Comparison of ENCODE assay signal across 8 cellular contexts in the genomic region with DNA sequence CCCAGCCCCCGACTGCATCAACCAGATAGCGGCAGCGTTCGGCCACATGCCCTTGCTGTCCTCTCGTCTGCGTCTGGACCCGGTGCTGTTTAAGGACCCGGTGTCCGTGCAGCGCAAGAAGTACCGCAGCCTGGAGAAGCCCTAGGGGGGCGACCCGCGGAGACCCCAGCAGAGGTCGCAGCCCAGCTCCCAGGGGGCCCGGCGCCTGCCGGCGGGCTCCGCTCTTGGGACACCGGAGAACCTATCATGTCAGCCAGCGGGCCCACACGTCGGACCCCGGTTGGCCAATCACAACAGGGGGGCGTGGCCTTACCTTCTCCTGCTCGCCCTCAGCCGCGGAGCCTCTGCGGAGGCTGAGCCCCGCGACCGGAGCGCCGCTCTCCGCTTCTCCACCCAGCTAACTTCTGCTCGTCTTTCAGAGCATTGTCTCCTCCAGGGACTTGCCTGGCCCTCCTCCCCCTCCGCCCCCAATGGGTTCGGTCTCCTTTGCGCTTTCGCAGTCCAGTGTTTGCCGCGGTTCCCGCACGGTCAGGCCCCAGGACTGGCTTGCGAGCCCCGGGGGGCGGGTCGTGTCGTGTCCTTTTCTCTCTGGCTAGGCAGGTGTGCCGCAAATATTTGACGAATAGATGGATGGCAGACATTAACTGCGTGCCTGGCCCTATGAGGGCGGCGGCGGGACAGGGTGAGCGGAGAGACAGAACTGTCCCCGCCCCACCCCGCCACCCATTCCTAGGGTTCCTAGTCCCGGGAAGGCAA. TPM values are rescaled to one million over a fixed set of nuclear protein-coding genes. Genes with fewer than 3 reads are reported as not detected.
DNase-seq lines count a peak whose midpoint lies in the region; ATAC-seq, FAIRE-seq and TF ChIP-seq lines count a peak whose summit lies in the region.

No MANE protein-coding gene starts in this region.

- peak; percentile 61 for TF ChIP-seq POLR2A in NB4 (IDR thresholded peaks at IDR 0.05; ENCODE audit: extremely low read depth, insufficient read length)

- no peak for TF ChIP-seq CTCF in HFF-Myc (IDR thresholded peaks at IDR 0.05; ENCODE audit: low read depth, low read length, missing control alignments)
- no peak for TF ChIP-seq CTCF in NB4 (IDR thresholded peaks at IDR 0.05; ENCODE audit: low read depth, low read length)
- no peak for TF ChIP-seq CTCF in omental fat pad (IDR thresholded peaks at IDR 0.05)

- peak overlapping the region; percentile 87 to 91 for H3K27ac Mint-ChIP-seq in activated naive CD4-positive, alpha-beta T cell treated with anti-CD3 and anti-CD28 coated beads, Interleukin-2, amount 50 U/mL, for 72 hours

- DNase-seq in HFF-Myc (ENCODE audit: extremely low read depth, low read depth) (peak; percentile 60), NB4 (ENCODE audit: low read depth) (peak; percentile 94), glomerular visceral epithelial cell (ENCODE audit: extremely low spot score) (peak; percentile 88), omental fat pad (ENCODE audit: low spot score) (peak; percentile 89)
- DNase-seq in activated naive CD4-positive, alpha-beta T cell treated with anti-CD3 and anti-CD28 coated beads, Interleukin-2, amount 50 U/mL, for 72 hours (ENCODE audit: low spot score in 2 of 2) = peak; percentile 89 to 90

- H3K27ac ChIP-seq in temporal lobe (ENCODE audit: low read depth, low read length) = peak overlapping the region; percentile 56

- H3K36me3 Mint-ChIP-seq in activated naive CD4-positive, alpha-beta T cell treated with anti-CD3 and anti-CD28 coated beads, Interleukin-2, amount 50 U/mL, for 72 hours = no peaks in the 10 kb centered on the region

- peak; percentile 89 for FAIRE-seq in G401.6 (lab: Jason Lieb, UNC)

- peak; percentile 95 for ATAC-seq in SK-N-SH treated with all-trans-retinoic acid at 6 μM for 48 hours
- ATAC-seq in activated naive CD4-positive, alpha-beta T cell treated with anti-CD3 and anti-CD28 coated beads, Interleukin-2, amount 50 U/mL, for 72 hours = peak; percentile 96 to 97
- ATAC-seq in omental fat pad (ENCODE audit: low FRiP score) = peak; percentile 88

- H3K9me3 Mint-ChIP-seq in activated naive CD4-positive, alpha-beta T cell treated with anti-CD3 and anti-CD28 coated beads, Interleukin-2, amount 50 U/mL, for 72 hours = no peaks in the 10 kb centered on the region

- H3K4me3 ChIP-seq in HFF-Myc (replicated peaks; ENCODE audit: low read depth, low read length) (peak overlapping the region; percentile 81), NB4 (ENCODE audit: low read depth, low read length) (peak overlapping the region; percentile 60)

TF ChIP-seq in SK-N-SH treated with all-trans-retinoic acid at 6 μM for 48 hours, 23 proteins besides CTCF, POLR2A, EP300 and RAD21:
- TF ChIP-seq ISL1 (CRISPR knock-in tag; IDR thresholded peaks at IDR 0.05) (no peak), RARB (CRISPR knock-in tag; IDR thresholded peaks at IDR 0.05) (no peak), OSR1 (CRISPR knock-in tag; IDR thresholded peaks at IDR 0.05) (no peak), TCF4 (CRISPR knock-in tag; IDR thresholded peaks at IDR 0.05; ENCODE audit: borderline replicate concordance) (no peak), ZC3H10 (CRISPR knock-in tag; IDR thresholded peaks at IDR 0.05) (no peak), BACH2 (CRISPR knock-in tag; IDR thresholded peaks at IDR 0.05; ENCODE audit: borderline replicate concordance) (no peak), CSDC2 (CRISPR knock-in tag; IDR thresholded peaks at IDR 0.05) (no peak), ZNF565 (CRISPR knock-in tag; conservative IDR thresholded peaks at IDR 0.05; ENCODE audit: low read depth) (no peak), GLIS3 (CRISPR knock-in tag; IDR thresholded peaks at IDR 0.05) (no peak), ZFP3 (CRISPR knock-in tag; IDR thresholded peaks at IDR 0.05) (no peak), ESRRG (CRISPR knock-in tag; IDR thresholded peaks at IDR 0.05) (no peak), ZFP30 (CRISPR knock-in tag; IDR thresholded peaks at IDR 0.05) (no peak)
- TF ChIP-seq, protein P1, sequence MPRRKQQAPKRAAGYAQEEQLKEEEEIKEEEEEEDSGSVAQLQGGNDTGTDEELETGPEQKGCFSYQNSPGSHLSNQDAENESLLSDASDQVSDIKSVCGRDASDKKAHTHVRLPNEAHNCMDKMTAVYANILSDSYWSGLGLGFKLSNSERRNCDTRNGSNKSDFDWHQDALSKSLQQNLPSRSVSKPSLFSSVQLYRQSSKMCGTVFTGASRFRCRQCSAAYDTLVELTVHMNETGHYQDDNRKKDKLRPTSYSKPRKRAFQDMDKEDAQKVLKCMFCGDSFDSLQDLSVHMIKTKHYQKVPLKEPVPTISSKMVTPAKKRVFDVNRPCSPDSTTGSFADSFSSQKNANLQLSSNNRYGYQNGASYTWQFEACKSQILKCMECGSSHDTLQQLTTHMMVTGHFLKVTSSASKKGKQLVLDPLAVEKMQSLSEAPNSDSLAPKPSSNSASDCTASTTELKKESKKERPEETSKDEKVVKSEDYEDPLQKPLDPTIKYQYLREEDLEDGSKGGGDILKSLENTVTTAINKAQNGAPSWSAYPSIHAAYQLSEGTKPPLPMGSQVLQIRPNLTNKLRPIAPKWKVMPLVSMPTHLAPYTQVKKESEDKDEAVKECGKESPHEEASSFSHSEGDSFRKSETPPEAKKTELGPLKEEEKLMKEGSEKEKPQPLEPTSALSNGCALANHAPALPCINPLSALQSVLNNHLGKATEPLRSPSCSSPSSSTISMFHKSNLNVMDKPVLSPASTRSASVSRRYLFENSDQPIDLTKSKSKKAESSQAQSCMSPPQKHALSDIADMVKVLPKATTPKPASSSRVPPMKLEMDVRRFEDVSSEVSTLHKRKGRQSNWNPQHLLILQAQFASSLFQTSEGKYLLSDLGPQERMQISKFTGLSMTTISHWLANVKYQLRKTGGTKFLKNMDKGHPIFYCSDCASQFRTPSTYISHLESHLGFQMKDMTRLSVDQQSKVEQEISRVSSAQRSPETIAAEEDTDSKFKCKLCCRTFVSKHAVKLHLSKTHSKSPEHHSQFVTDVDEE (CRISPR knock-in tag; IDR thresholded peaks at IDR 0.05) = no peak
- TF ChIP-seq, protein P2, sequence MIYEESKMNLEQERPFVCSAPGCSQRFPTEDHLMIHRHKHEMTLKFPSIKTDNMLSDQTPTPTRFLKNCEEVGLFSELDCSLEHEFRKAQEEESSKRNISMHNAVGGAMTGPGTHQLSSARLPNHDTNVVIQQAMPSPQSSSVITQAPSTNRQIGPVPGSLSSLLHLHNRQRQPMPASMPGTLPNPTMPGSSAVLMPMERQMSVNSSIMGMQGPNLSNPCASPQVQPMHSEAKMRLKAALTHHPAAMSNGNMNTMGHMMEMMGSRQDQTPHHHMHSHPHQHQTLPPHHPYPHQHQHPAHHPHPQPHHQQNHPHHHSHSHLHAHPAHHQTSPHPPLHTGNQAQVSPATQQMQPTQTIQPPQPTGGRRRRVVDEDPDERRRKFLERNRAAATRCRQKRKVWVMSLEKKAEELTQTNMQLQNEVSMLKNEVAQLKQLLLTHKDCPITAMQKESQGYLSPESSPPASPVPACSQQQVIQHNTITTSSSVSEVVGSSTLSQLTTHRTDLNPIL (CRISPR knock-in tag; IDR thresholded peaks at IDR 0.05; ENCODE audit: low read depth) = no peak
- TF ChIP-seq, protein P3, sequence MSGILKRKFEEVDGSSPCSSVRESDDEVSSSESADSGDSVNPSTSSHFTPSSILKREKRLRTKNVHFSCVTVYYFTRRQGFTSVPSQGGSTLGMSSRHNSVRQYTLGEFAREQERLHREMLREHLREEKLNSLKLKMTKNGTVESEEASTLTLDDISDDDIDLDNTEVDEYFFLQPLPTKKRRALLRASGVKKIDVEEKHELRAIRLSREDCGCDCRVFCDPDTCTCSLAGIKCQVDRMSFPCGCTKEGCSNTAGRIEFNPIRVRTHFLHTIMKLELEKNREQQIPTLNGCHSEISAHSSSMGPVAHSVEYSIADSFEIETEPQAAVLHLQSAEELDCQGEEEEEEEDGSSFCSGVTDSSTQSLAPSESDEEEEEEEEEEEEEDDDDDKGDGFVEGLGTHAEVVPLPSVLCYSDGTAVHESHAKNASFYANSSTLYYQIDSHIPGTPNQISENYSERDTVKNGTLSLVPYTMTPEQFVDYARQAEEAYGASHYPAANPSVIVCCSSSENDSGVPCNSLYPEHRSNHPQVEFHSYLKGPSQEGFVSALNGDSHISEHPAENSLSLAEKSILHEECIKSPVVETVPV (CRISPR knock-in tag; IDR thresholded peaks at IDR 0.05) = no peak
- TF ChIP-seq, protein P4, sequence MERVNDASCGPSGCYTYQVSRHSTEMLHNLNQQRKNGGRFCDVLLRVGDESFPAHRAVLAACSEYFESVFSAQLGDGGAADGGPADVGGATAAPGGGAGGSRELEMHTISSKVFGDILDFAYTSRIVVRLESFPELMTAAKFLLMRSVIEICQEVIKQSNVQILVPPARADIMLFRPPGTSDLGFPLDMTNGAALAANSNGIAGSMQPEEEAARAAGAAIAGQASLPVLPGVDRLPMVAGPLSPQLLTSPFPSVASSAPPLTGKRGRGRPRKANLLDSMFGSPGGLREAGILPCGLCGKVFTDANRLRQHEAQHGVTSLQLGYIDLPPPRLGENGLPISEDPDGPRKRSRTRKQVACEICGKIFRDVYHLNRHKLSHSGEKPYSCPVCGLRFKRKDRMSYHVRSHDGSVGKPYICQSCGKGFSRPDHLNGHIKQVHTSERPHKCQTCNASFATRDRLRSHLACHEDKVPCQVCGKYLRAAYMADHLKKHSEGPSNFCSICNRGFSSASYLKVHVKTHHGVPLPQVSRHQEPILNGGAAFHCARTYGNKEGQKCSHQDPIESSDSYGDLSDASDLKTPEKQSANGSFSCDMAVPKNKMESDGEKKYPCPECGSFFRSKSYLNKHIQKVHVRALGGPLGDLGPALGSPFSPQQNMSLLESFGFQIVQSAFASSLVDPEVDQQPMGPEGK (CRISPR knock-in tag; IDR thresholded peaks at IDR 0.05; ENCODE audit: borderline replicate concordance) = no peak

RNA-seq across cellular contexts. Expression of a gene that starts 10.5 kb away (rescaled TPM):
- not detected for total RNA-seq in activated naive CD4-positive, alpha-beta T cell treated with anti-CD3 and anti-CD28 coated beads, Interleukin-2, amount 50 U/mL, for 72 hours
- total RNA-seq in omental fat pad (1 to 10 TPM in 1 of 4 donors, under 1 TPM in 1, not detected in 2; 0.36 to 1.7 TPM), temporal lobe (not detected)

RNA-seq across cellular contexts. Expression of a gene that starts 13.8 kb away (rescaled TPM):
- not detected for total RNA-seq in activated naive CD4-positive, alpha-beta T cell treated with anti-CD3 and anti-CD28 coated beads, Interleukin-2, amount 50 U/mL, for 72 hours
- total RNA-seq in omental fat pad = under 1 TPM in 1 of 4 donors, not detected in 3; 0.65 TPM
- 0.98 TPM for total RNA-seq in temporal lobe

RNA-seq across cellular contexts. Expression of a gene that starts 32.0 kb away (rescaled TPM):
- under 1 TPM in 1 of 2 donors, not detected in 1; 0.31 TPM for total RNA-seq in activated naive CD4-positive, alpha-beta T cell treated with anti-CD3 and anti-CD28 coated beads, Interleukin-2, amount 50 U/mL, for 72 hours
- total RNA-seq in omental fat pad (under 1 TPM in 2 of 4 donors, not detected in 2; 0.60 to 0.74 TPM), temporal lobe (not detected)

RNA-seq across cellular contexts. Expression of a gene that starts 37.5 kb away (rescaled TPM):
- 1 to 10 TPM; 8.7 to 9.5 TPM for total RNA-seq in activated naive CD4-positive, alpha-beta T cell treated with anti-CD3 and anti-CD28 coated beads, Interleukin-2, amount 50 U/mL, for 72 hours
- total RNA-seq in omental fat pad (1 to 10 TPM; 5.3 to 9.8 (median 8.2) TPM), temporal lobe (2.2 TPM)

Comparison
In these comparisons a context has a peak if more than half of its experiments do, and no peak if none do; other contexts are left out.
1. Peak in every context shown above with its lines: DNase-seq, ATAC-seq, H3K4me3 ChIP-seq and H3K27ac ChIP-seq.